11 cellular contexts compared by ENCODE assay signal in the genomic region with DNA sequence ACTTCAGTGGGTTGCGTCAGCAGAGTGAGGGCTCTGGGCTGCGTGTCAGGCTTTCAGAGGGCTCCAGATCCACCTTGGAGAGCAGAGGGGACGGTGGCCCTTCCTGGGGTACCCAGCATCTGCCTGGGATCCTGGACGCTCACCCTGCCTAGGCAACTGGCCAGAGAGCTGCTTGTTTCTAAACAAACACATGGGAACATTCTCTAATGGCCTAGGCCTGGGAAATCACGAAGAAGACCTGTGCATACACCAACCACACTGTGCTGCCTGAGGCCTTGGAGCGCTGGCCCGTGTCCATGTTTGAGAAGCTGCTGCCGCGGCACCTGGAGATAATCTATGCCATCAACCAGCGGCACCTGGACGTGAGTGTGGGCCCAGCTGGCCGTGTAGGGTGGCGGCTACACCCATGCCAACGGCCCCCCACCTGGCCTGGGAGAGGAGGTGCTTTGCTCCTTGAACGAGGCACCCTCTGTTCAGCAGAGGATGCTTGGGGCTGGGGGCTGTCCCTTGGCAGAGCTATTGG. TPM values are rescaled to one million over a fixed set of nuclear protein-coding genes. Genes with fewer than 3 reads are reported as not detected.
DNase-seq lines count a peak whose midpoint lies in the region; ATAC-seq and TF ChIP-seq lines count a peak whose summit lies in the region.
"Had no signal": no experiment of that assay in that cellular context is flagged by ENCODE, and none has a peak within 500 bp of the region (broad histone marks: within the 10 kb centered on the region; RNA-seq: fewer than 3 reads in every experiment).

No MANE protein-coding gene starts in this region.

- no peak overlapping the region for H3K4me3 ChIP-seq in ovary

- in situ Hi-C loops in KBM-7 (cut with MboI; ENCODE audit: low pct_unique_long_range_greater_than_20kb, low sequenced_read_pairs) = no loop called here

- no peaks in the 10 kb centered on the region for H3K27me3 ChIP-seq in ovary

- H3K36me3 ChIP-seq in ovary = no peaks in the 10 kb centered on the region

- no peaks in the 10 kb centered on the region for H3K27me3 Mint-ChIP-seq in activated CD4-positive, alpha-beta memory T cell treated with anti-CD3 and anti-CD28 coated beads, Interleukin-2, amount 10 ng/mL, durations not matched to agents 7 days and 5 days

- no peaks in the 10 kb centered on the region for H3K9me3 ChIP-seq in ovary

- H3K4me1 Mint-ChIP-seq in activated CD4-positive, alpha-beta memory T cell treated with anti-CD3 and anti-CD28 coated beads, Interleukin-2, amount 10 ng/mL, durations not matched to agents 7 days and 5 days = no peaks in the 10 kb centered on the region
- H3K4me1 Mint-ChIP-seq: neural crest cell had no signal

- H3K36me3 Mint-ChIP-seq in activated CD4-positive, alpha-beta memory T cell treated with anti-CD3 and anti-CD28 coated beads, Interleukin-2, amount 10 ng/mL, durations not matched to agents 7 days and 5 days (ENCODE audit: low read depth) = peaks cover 7% of the 10 kb centered on the region

- 58 to 83% (median 65%) methylated on average over 15 of the region's 15 CpGs for WGBS in ovary, 3 donors

- no peak for TF ChIP-seq EP300 in ovary (IDR thresholded peaks at IDR 0.05)

- POLR2A ChIA-PET in activated CD4-positive, alpha-beta memory T cell treated with anti-CD3 and anti-CD28 coated beads, Interleukin-2, amount 10 ng/mL, durations not matched to agents 7 days and 5 days (lab: Charles Lee) = interaction anchor here (0.9 kb wide), 1 partner anchor 9 kb away, joined by 3 read pairs; no protein-coding TSS in a partner anchor

- DNase-seq in DMS153 treated with DMSO at 0.1 percent for 48 hours (lab: John Stamatoyannopoulos, UW; ENCODE audit: unreplicated experiment) = peak; percentile 31
- DNase-seq in NCI-H2081 treated with DMSO at 0.1 percent for 48 hours (lab: John Stamatoyannopoulos, UW) = peak; percentile 73
- DNase-seq in epithelial cell of prostate (ENCODE audit: low read depth, low spot score) = no peak
- DNase-seq in ovary = peak in 4 of 5 donors; percentile 7 to 41 (median 18)
- DNase-seq in KBM-7 = no peak
- DNase-seq in activated CD4-positive, alpha-beta memory T cell treated with anti-CD3 and anti-CD28 coated beads, Interleukin-2, amount 10 ng/mL, durations not matched to agents 7 days and 5 days = no peak
- DNase-seq in stimulated activated CD4-positive, alpha-beta T cell treated with anti-CD3 and anti-CD28 coated beads, Interleukin-2, amount 100 ng/mL, for 24 hours = no peak
- DNase-seq: Calu3, trophoblast cell had no signal

- H3K4me1 ChIP-seq in ovary (ENCODE audit: insufficient read depth) = no peaks in the 10 kb centered on the region

- no peaks in the 10 kb centered on the region for H3K9me3 Mint-ChIP-seq in activated CD4-positive, alpha-beta memory T cell treated with anti-CD3 and anti-CD28 coated beads, Interleukin-2, amount 10 ng/mL, durations not matched to agents 7 days and 5 days
- H3K9me3 Mint-ChIP-seq: neural crest cell had no signal

- intact Hi-C loops in ovary (cut with DNase I) = no loop called here

- no peak overlapping the region for H3K4me3 Mint-ChIP-seq in activated CD4-positive, alpha-beta memory T cell treated with anti-CD3 and anti-CD28 coated beads, Interleukin-2, amount 10 ng/mL, durations not matched to agents 7 days and 5 days
- H3K4me3 Mint-ChIP-seq: neural crest cell had no signal

- no peak overlapping the region for H3K27ac Mint-ChIP-seq in activated CD4-positive, alpha-beta memory T cell treated with anti-CD3 and anti-CD28 coated beads, Interleukin-2, amount 10 ng/mL, durations not matched to agents 7 days and 5 days

- no peak for TF ChIP-seq CTCF in ovary (IDR thresholded peaks at IDR 0.05)

- CTCF ChIA-PET in activated CD4-positive, alpha-beta memory T cell treated with anti-CD3 and anti-CD28 coated beads, Interleukin-2, amount 10 ng/mL, durations not matched to agents 7 days and 5 days (lab: Charles Lee) = interaction anchor here (1.0 kb wide), 1 partner anchor 13 kb away, joined by 5 read pairs; no protein-coding TSS in a partner anchor

- peak overlapping the region; percentile 58 for H3K27ac ChIP-seq in epithelial cell of prostate
- H3K27ac ChIP-seq in ovary = no peak overlapping the region

- no peak for TF ChIP-seq POLR2A in ovary (IDR thresholded peaks at IDR 0.05)

- ATAC-seq in HG03457 (IDR thresholded peaks at IDR 0.05; ENCODE audit: unreplicated experiment) = no peak

RNA-seq across cellular contexts. Expression of gene PYGB, which starts 32.2 kb away (rescaled TPM):
- total RNA-seq in ovary = 10 to 100 TPM; 24.2 to 54.2 (median 52.2) TPM
- 10 to 100 TPM; 23.1 to 27.3 TPM for polyA plus RNA-seq in ovary
- total RNA-seq in activated CD4-positive, alpha-beta memory T cell treated with anti-CD3 and anti-CD28 coated beads, Interleukin-2, amount 10 ng/mL, durations not matched to agents 7 days and 5 days = 10 to 100 TPM; 28.4 to 29.8 TPM

Comparison
In these comparisons a context has a peak if more than half of its experiments do, and no peak if none do; other contexts are left out.
1. DNase-seq: peak in DMS153 treated with DMSO at 0.1 percent for 48 hours (single experiment), NCI-H2081 treated with DMSO at 0.1 percent for 48 hours (single experiment) and ovary (4 of 5); none in epithelial cell of prostate (single experiment), KBM-7 (single experiment), activated CD4-positive, alpha-beta memory T cell treated with anti-CD3 and anti-CD28 coated beads, Interleukin-2, amount 10 ng/mL, durations not matched to agents 7 days and 5 days (single experiment) and stimulated activated CD4-positive, alpha-beta T cell treated with anti-CD3 and anti-CD28 coated beads, Interleukin-2, amount 100 ng/mL, for 24 hours (0 of 2).